16 cellular contexts compared by ENCODE assay signal in genomic region chr1:39569034-39569433, GRCh38. TPM values are rescaled to one million over a fixed set of nuclear protein-coding genes. Genes with fewer than 3 reads are reported as not detected.
A peak's percentile ranks its signal among the peaks of the same experiment; 100 is the strongest.
DNase-seq lines count a peak whose midpoint lies in the region; ATAC-seq and TF ChIP-seq lines count a peak whose summit lies in the region.
"Had no signal": no experiment of that assay in that cellular context is flagged by ENCODE, and none has a peak within 500 bp of the region (broad histone marks: within the 10 kb centered on the region; RNA-seq: fewer than 3 reads in every experiment).

No MANE protein-coding gene starts in this region.

- ATAC-seq in body of pancreas, result peak; percentile 32
- ATAC-seq: A549, HepG2 had no signal

- peak overlapping the region; percentile 49 for H3K27ac Mint-ChIP-seq in activated naive CD4-positive, alpha-beta T cell treated with anti-CD3 and anti-CD28 coated beads, Interleukin-2, amount 50 U/mL, for 24 hours
- peak overlapping the region; percentile 51 for H3K27ac Mint-ChIP-seq in progenitor cell of endocrine pancreas

- no peak for TF ChIP-seq POLR2A in body of pancreas (IDR thresholded peaks at IDR 0.05)

- H3K9me3 ChIP-seq in body of pancreas, result no peaks in the 10 kb centered on the region
- H3K9me3 ChIP-seq: A549, BE2C had no signal

- H3K4me1 Mint-ChIP-seq in activated naive CD4-positive, alpha-beta T cell treated with anti-CD3 and anti-CD28 coated beads, Interleukin-2, amount 50 U/mL, for 24 hours, result peaks cover 42% of the 10 kb centered on the region
- peaks cover 47% of the 10 kb centered on the region for H3K4me1 Mint-ChIP-seq in progenitor cell of endocrine pancreas (ENCODE audit: low read depth)

- no peaks in the 10 kb centered on the region for H3K9me3 Mint-ChIP-seq in activated naive CD4-positive, alpha-beta T cell treated with anti-CD3 and anti-CD28 coated beads, Interleukin-2, amount 50 U/mL, for 24 hours
- H3K9me3 Mint-ChIP-seq in progenitor cell of endocrine pancreas (ENCODE audit: low read depth), result no peaks in the 10 kb centered on the region
- H3K9me3 Mint-ChIP-seq: CD4-positive, alpha-beta memory T cell; HFFc6 had no signal

- intact Hi-C loops in body of pancreas (cut with DNase I), result no loop called here

- 22 to 34% methylated on average over 4 of the region's 4 CpGs for WGBS in body of pancreas, 2 donors

- H3K4me3 ChIP-seq in body of pancreas, result no peak overlapping the region
- H3K4me3 ChIP-seq: A549 had no signal

- H3K4me1 ChIP-seq in body of pancreas, result peaks cover 94% of the 10 kb centered on the region
- H3K4me1 ChIP-seq: BE2C had no signal

- H3K27me3 Mint-ChIP-seq in activated naive CD4-positive, alpha-beta T cell treated with anti-CD3 and anti-CD28 coated beads, Interleukin-2, amount 50 U/mL, for 24 hours, result no peaks in the 10 kb centered on the region
- no peaks in the 10 kb centered on the region for H3K27me3 Mint-ChIP-seq in progenitor cell of endocrine pancreas
- H3K27me3 Mint-ChIP-seq: CD4-positive, alpha-beta memory T cell had no signal

- no peak overlapping the region for H3K4me3 Mint-ChIP-seq in activated naive CD4-positive, alpha-beta T cell treated with anti-CD3 and anti-CD28 coated beads, Interleukin-2, amount 50 U/mL, for 24 hours
- no peak overlapping the region for H3K4me3 Mint-ChIP-seq in progenitor cell of endocrine pancreas (ENCODE audit: low read depth)
- H3K4me3 Mint-ChIP-seq: CD4-positive, alpha-beta memory T cell; HFFc6 had no signal

- H3K27ac ChIP-seq in body of pancreas, result peak overlapping the region in 2 of 4 donors; percentile 4 to 46
- H3K27ac ChIP-seq: A549, C4-2B had no signal

- H3K36me3 ChIP-seq in body of pancreas (replicated peaks in 1 of 2; ENCODE audit: insufficient read depth in 1 of 2, low read depth in 2 of 2), result peaks cover 32 to 34% of the 10 kb centered on the region in 2 donors

- DNase-seq in activated naive CD4-positive, alpha-beta T cell treated with Interleukin-2 at 50 U/mL for 16 hours, result no peak
- DNase-seq in NCI-H2029 (lab: John Stamatoyannopoulos, UW) (peak; percentile 63), body of pancreas (peak in 3 of 4 donors; percentile 21 to 62 (median 54)), progenitor cell of endocrine pancreas (ENCODE audit: low spot score, unreplicated experiment) (no peak), NOMO-1 treated with DMSO at 0.1 percent for 48 hours (lab: John Stamatoyannopoulos, UW; ENCODE audit: unreplicated experiment) (no peak), 8988T (no peak), DMS114 treated with DMSO at 0.1 percent for 48 hours (lab: John Stamatoyannopoulos, UW; ENCODE audit: unreplicated experiment) (no peak)
- DNase-seq: BE2C; CD4-positive, alpha-beta memory T cell; DMS79; HCEC 1CT; HFFc6 had no signal

- TF ChIP-seq CTCF in body of pancreas (IDR thresholded peaks at IDR 0.05) (no peak), progenitor cell of endocrine pancreas (IDR thresholded peaks at IDR 0.05; ENCODE audit: unreplicated experiment) (no peak)

- H3K36me3 Mint-ChIP-seq in activated naive CD4-positive, alpha-beta T cell treated with anti-CD3 and anti-CD28 coated beads, Interleukin-2, amount 50 U/mL, for 24 hours, result peaks cover 34% of the 10 kb centered on the region
- peaks cover 50% of the 10 kb centered on the region for H3K36me3 Mint-ChIP-seq in progenitor cell of endocrine pancreas (ENCODE audit: insufficient read depth)

- no peaks in the 10 kb centered on the region for H3K27me3 ChIP-seq in body of pancreas
- H3K27me3 ChIP-seq: BE2C had no signal

RNA-seq across cellular contexts. Expression of gene PABPC4, which starts 7.6 kb away (rescaled TPM):
- total RNA-seq in body of pancreas (100 to 1,000 TPM; 419 to 540 TPM), progenitor cell of endocrine pancreas (324 and 325 TPM in 2 replicates)

Comparison
In these comparisons a context has a peak if more than half of its experiments do, and no peak if none do; other contexts are left out.
1. DNase-seq: peak in NCI-H2029 (single experiment) and body of pancreas (3 of 4); none in activated naive CD4-positive, alpha-beta T cell treated with Interleukin-2 at 50 U/mL for 16 hours (single experiment), progenitor cell of endocrine pancreas (single experiment), NOMO-1 treated with DMSO at 0.1 percent for 48 hours (single experiment), 8988T (single experiment) and DMS114 treated with DMSO at 0.1 percent for 48 hours (single experiment).